ENCODE assay signal across 23 cellular contexts in genomic region chr2:183408562-183408961, GRCh38.
"Had no signal": no experiment of that assay in that cellular context is flagged by ENCODE, and none has a peak within 500 bp of the region (broad histone marks: within the 10 kb centered on the region; RNA-seq: fewer than 3 reads in every experiment).

No MANE protein-coding gene starts in this region.

- FAIRE-seq: bronchial epithelial cell, keratinocyte had no signal

- DNase-seq: activated B cell treated with CpG ODN at 0.5 μM for 24 hours; activated CD4-positive, alpha-beta T cell treated with anti-CD3 and anti-CD28 coated beads, Interleukin-2, amount 50 U/mL, for 1 hour; activated CD8-positive, alpha-beta memory T cell treated with anti-CD3 and anti-CD28 coated beads, Interleukin-2, amount 10 ng/mL, durations not matched to agents 7 days and 5 days; activated CD8-positive, alpha-beta T cell treated with anti-CD3 and anti-CD28 coated beads, Interleukin-2, amount 10 ng/mL, durations not matched to agents 7 days and 5 days; activated naive CD4-positive, alpha-beta T cell; activated T-cell treated with anti-CD3 and anti-CD28 coated beads for 4 hours; activated T-cell treated with anti-CD3 and anti-CD28 coated beads, Interleukin-2, amount 50 U/mL, for 72 hours; endodermal cell; foreskin fibroblast; heart left ventricle; hypothalamus; naive thymus-derived CD8-positive, alpha-beta T cell; stimulated activated CD4-positive, alpha-beta T cell treated with anti-CD3 and anti-CD28 coated beads, Interleukin-15, amount 100 ng/mL, for 24 hours; stimulated activated CD4-positive, alpha-beta T cell treated with anti-CD3 and anti-CD28 coated beads, Interleukin-2, amount 100 ng/mL, for 24 hours; stimulated activated naive B cell treated with anti-CD40 and anti-IgM and Interleukin-4, amounts not matched to agents 10 μg/mL and 1 μg/mL and 100 μg/mL, for 72 hours; stomach; T-helper 2 cell; thyroid gland had no signal

- H3K9me3 ChIP-seq: right atrium auricular region, thyroid gland had no signal

- H3K27me3 ChIP-seq: heart left ventricle, right atrium auricular region, stomach, thyroid gland had no signal

- H3K4me1 ChIP-seq: heart left ventricle, right atrium auricular region, stomach, thyroid gland had no signal

- H3K36me3 ChIP-seq: heart left ventricle, right atrium auricular region, stomach, thyroid gland had no signal

- H3K4me3 ChIP-seq: heart left ventricle, right atrium auricular region, stomach, thyroid gland had no signal

- H3K27ac ChIP-seq: heart left ventricle, right atrium auricular region, stomach, thyroid gland had no signal

- ATAC-seq: activated CD8-positive, alpha-beta memory T cell treated with anti-CD3 and anti-CD28 coated beads, Interleukin-2, amount 10 ng/mL, durations not matched to agents 7 days and 5 days; activated CD8-positive, alpha-beta T cell treated with anti-CD3 and anti-CD28 coated beads, Interleukin-2, amount 10 ng/mL, durations not matched to agents 7 days and 5 days; activated naive CD4-positive, alpha-beta T cell treated with anti-CD3 and anti-CD28 coated beads, Interleukin-2, amount 50 U/mL, for 72 hours; activated T-cell treated with anti-CD3 and anti-CD28 coated beads, Interleukin-2, amount 50 U/mL, for 72 hours; esophagus mucosa; heart left ventricle; naive thymus-derived CD8-positive, alpha-beta T cell; stimulated activated naive B cell treated with anti-CD40 and anti-IgM and Interleukin-4, amounts not matched to agents 10 μg/mL and 1 μg/mL and 100 μg/mL, for 72 hours had no signal
